22 cellular contexts compared by ENCODE assay signal in genomic region chr13:110229905-110230563, GRCh38.
A peak's percentile ranks its signal among the peaks of the same experiment; 100 is the strongest.
DNase-seq lines count a peak whose midpoint lies in the region; ATAC-seq and TF ChIP-seq lines count a peak whose summit lies in the region.
"Had no signal": no experiment of that assay in that cellular context is flagged by ENCODE, and none has a peak within 500 bp of the region (broad histone marks: within the 10 kb centered on the region; RNA-seq: fewer than 3 reads in every experiment).

No MANE protein-coding gene starts in this region.

- peak overlapping the region in 1 of 2 experiments; percentile 38 for H2BK12ac ChIP-seq in mesenchymal stem cell (ENCODE audit: low read length in 2 of 2)

- H3K23ac ChIP-seq in mesenchymal stem cell (ENCODE audit: low read length in 2 of 2): no peak overlapping the region

- H3K9me3 ChIP-seq in ascending aorta: no peaks in the 10 kb centered on the region
- H3K9me3 ChIP-seq in mesenchymal stem cell (ENCODE audit: control insufficient read depth, low read length): no peaks in the 10 kb centered on the region
- no peaks in the 10 kb centered on the region for H3K9me3 ChIP-seq in A673 (ENCODE audit: low read depth, low read length, poor library complexity, severe bottlenecking)
- H3K9me3 ChIP-seq: adrenal gland, breast epithelium, transverse colon had no signal

- H3K9ac ChIP-seq in mesenchymal stem cell (ENCODE audit: low read length): no peak overlapping the region

- H3K9me3 Mint-ChIP-seq in activated CD4-positive, alpha-beta T cell treated with anti-CD3 and anti-CD28 coated beads, Interleukin-2, amount 10 ng/mL, durations not matched to agents 24 days and 14 days: no peaks in the 10 kb centered on the region
- no peaks in the 10 kb centered on the region for H3K9me3 Mint-ChIP-seq in stimulated activated effector memory CD8-positive, alpha-beta T cell treated with anti-CD3 and anti-CD28 coated beads, Interleukin-12 subunit alpha, Interleukin-12 subunit beta, amount 100 ng/mL, for 72 hours
- no peaks in the 10 kb centered on the region for H3K9me3 Mint-ChIP-seq in activated CD8-positive, alpha-beta T cell treated with anti-CD3 and anti-CD28 coated beads, Interleukin-2, amount 10 ng/mL, durations not matched to agents 7 days and 5 days (ENCODE audit: insufficient read depth)
- H3K9me3 Mint-ChIP-seq: activated T-cell treated with anti-CD3 and anti-CD28 coated beads, Interleukin-2, amount 50 U/mL, for 4 hours; stimulated activated naive CD8-positive, alpha-beta T cell treated with anti-CD3 and anti-CD28 coated beads, Interleukin-15, Interleukin-2, amounts not matched to agents 100 ng/mL and 50 ng/mL, for 24 hours had no signal

- H3K14ac ChIP-seq in mesenchymal stem cell (ENCODE audit: low read length in 2 of 2): peak overlapping the region in 1 of 2 experiments; percentile 12

- 88% methylated on average over 16 of the region's 16 CpGs for WGBS in mesenchymal stem cell

- H3K27me3 ChIP-seq in ascending aorta: no peaks in the 10 kb centered on the region
- no peaks in the 10 kb centered on the region for H3K27me3 ChIP-seq in mesenchymal stem cell (ENCODE audit: control insufficient read depth in 1 of 2, insufficient read depth in 1 of 2, low read length in 2 of 2)
- no peaks in the 10 kb centered on the region for H3K27me3 ChIP-seq in A673 (replicated peaks; ENCODE audit: insufficient read depth, low read depth, low read length, poor library complexity)
- H3K27me3 ChIP-seq: adrenal gland, breast epithelium, transverse colon had no signal

- DNase-seq in activated CD4-positive, alpha-beta T cell treated with anti-CD3 and anti-CD28 coated beads, Interleukin-2, amount 10 ng/mL, durations not matched to agents 24 days and 14 days: peak; percentile 24
- DNase-seq in activated CD4-positive, alpha-beta T cell treated with anti-CD3 and anti-CD28 coated beads for 1 hour: no peak
- no peak for DNase-seq in ascending aorta (ENCODE audit: low spot score in 2 of 2)
- DNase-seq in mesenchymal stem cell: no peak
- no peak for DNase-seq in stimulated activated effector memory CD8-positive, alpha-beta T cell treated with anti-CD3 and anti-CD28 coated beads, Interleukin-12 subunit alpha, Interleukin-12 subunit beta, amount 100 ng/mL, for 72 hours (ENCODE audit: low spot score in 2 of 2)
- no peak for DNase-seq in activated CD8-positive, alpha-beta T cell treated with anti-CD3 and anti-CD28 coated beads, Interleukin-2, amount 10 ng/mL, durations not matched to agents 7 days and 5 days
- no peak for DNase-seq in A673 (ENCODE audit: low spot score)
- DNase-seq: activated naive CD4-positive, alpha-beta T cell treated with Interleukin-2 at 50 U/mL for 16 hours; activated T-cell treated with anti-CD3 and anti-CD28 coated beads, Interleukin-2, amount 50 U/mL, for 4 hours; CD4-positive, CD25-positive, alpha-beta regulatory T cell; cortex of kidney; HCEC 1CT; NCI-H1417 treated with DMSO at 0.1 percent for 48 hours; NCI-H2107; NCI-H446 treated with DMSO at 0.1 percent for 48 hours; retina; transverse colon had no signal

- H3K4me3 ChIP-seq in ascending aorta: no peak overlapping the region
- H3K4me3 ChIP-seq in mesenchymal stem cell (ENCODE audit: insufficient read depth in 1 of 2, low read depth in 1 of 2, low read length in 2 of 2): no peak overlapping the region
- H3K4me3 ChIP-seq in A673 (ENCODE audit: low read depth, low read length, poor library complexity, severe bottlenecking): no peak overlapping the region
- H3K4me3 ChIP-seq: adrenal gland, breast epithelium, transverse colon had no signal

- H2BK15ac ChIP-seq in mesenchymal stem cell (ENCODE audit: low read depth, poor library complexity, severe bottlenecking): no peak overlapping the region

- H3K79me1 ChIP-seq in mesenchymal stem cell (replicated peaks; ENCODE audit: low read length, poor library complexity, severe bottlenecking): peaks cover 25% of the 10 kb centered on the region

- no peak overlapping the region for H4K8ac ChIP-seq in mesenchymal stem cell (ENCODE audit: low read length)

- no peak overlapping the region for H3K4ac ChIP-seq in mesenchymal stem cell (ENCODE audit: low read depth in 1 of 2, low read length in 2 of 2)

- no peak overlapping the region for H3K18ac ChIP-seq in mesenchymal stem cell (ENCODE audit: low read depth in 1 of 2, low read length in 2 of 2)

- POLR2A ChIA-PET in activated CD8-positive, alpha-beta T cell treated with anti-CD3 and anti-CD28 coated beads, Interleukin-2, amount 10 ng/mL, durations not matched to agents 7 days and 5 days (lab: Charles Lee): no interaction called here
- POLR2A ChIA-PET in A673 (lab: Charles Lee; ENCODE audit: low non-redundant PET): no interaction called here

- H3K27ac Mint-ChIP-seq in activated CD4-positive, alpha-beta T cell treated with anti-CD3 and anti-CD28 coated beads, Interleukin-2, amount 10 ng/mL, durations not matched to agents 24 days and 14 days: no peak overlapping the region
- no peak overlapping the region for H3K27ac Mint-ChIP-seq in stimulated activated effector memory CD8-positive, alpha-beta T cell treated with anti-CD3 and anti-CD28 coated beads, Interleukin-12 subunit alpha, Interleukin-12 subunit beta, amount 100 ng/mL, for 72 hours
- no peak overlapping the region for H3K27ac Mint-ChIP-seq in activated CD8-positive, alpha-beta T cell treated with anti-CD3 and anti-CD28 coated beads, Interleukin-2, amount 10 ng/mL, durations not matched to agents 7 days and 5 days
- H3K27ac Mint-ChIP-seq: CD4-positive, CD25-positive, alpha-beta regulatory T cell; stimulated activated naive CD8-positive, alpha-beta T cell treated with anti-CD3 and anti-CD28 coated beads, Interleukin-15, Interleukin-2, amounts not matched to agents 100 ng/mL and 50 ng/mL, for 24 hours had no signal

- H3K27me3 Mint-ChIP-seq in activated CD4-positive, alpha-beta T cell treated with anti-CD3 and anti-CD28 coated beads, Interleukin-2, amount 10 ng/mL, durations not matched to agents 24 days and 14 days: peaks cover 14% of the 10 kb centered on the region
- peaks cover 10% of the 10 kb centered on the region for H3K27me3 Mint-ChIP-seq in activated CD8-positive, alpha-beta T cell treated with anti-CD3 and anti-CD28 coated beads, Interleukin-2, amount 10 ng/mL, durations not matched to agents 7 days and 5 days (ENCODE audit: low read depth)

- H3K4me1 ChIP-seq in ascending aorta (peaks cover 11 to 36% of the 10 kb centered on the region in 2 donors), mesenchymal stem cell (ENCODE audit: control insufficient read depth, insufficient read depth, low read depth, low read length) (peaks cover 25% of the 10 kb centered on the region), A673 (ENCODE audit: insufficient read depth, low read length, poor library complexity, severe bottlenecking) (peaks cover 50% of the 10 kb centered on the region)
- H3K4me1 ChIP-seq: breast epithelium had no signal

- peak overlapping the region; percentile 14 for H4K91ac ChIP-seq in mesenchymal stem cell (ENCODE audit: low read length)

- TF ChIP-seq CTCF in ascending aorta (IDR thresholded peaks at IDR 0.05): no peak
- no peak for TF ChIP-seq CTCF in A673 (conservative IDR thresholded peaks at IDR 0.05; ENCODE audit: low read depth, low read length)

- H3K36me3 ChIP-seq in ascending aorta (no peaks in the 10 kb centered on the region), mesenchymal stem cell (ENCODE audit: control insufficient read depth in 1 of 2, insufficient read depth in 2 of 2, low read depth in 1 of 2, low read length in 2 of 2) (peaks cover 0 to 33% of the 10 kb centered on the region in 2 experiments), A673 (ENCODE audit: insufficient read depth, low read length, poor library complexity, severe bottlenecking) (no peaks in the 10 kb centered on the region)
- H3K36me3 ChIP-seq: adrenal gland, breast epithelium, transverse colon had no signal

- BruUV-seq in A673 (replicated peaks; lab: Mats Ljungman, UMichigan): no TSS peak

- no peak overlapping the region for H3K4me3 Mint-ChIP-seq in activated CD4-positive, alpha-beta T cell treated with anti-CD3 and anti-CD28 coated beads, Interleukin-2, amount 10 ng/mL, durations not matched to agents 24 days and 14 days
- H3K4me3 Mint-ChIP-seq in stimulated activated effector memory CD8-positive, alpha-beta T cell treated with anti-CD3 and anti-CD28 coated beads, Interleukin-12 subunit alpha, Interleukin-12 subunit beta, amount 100 ng/mL, for 72 hours: no peak overlapping the region
- H3K4me3 Mint-ChIP-seq in activated CD8-positive, alpha-beta T cell treated with anti-CD3 and anti-CD28 coated beads, Interleukin-2, amount 10 ng/mL, durations not matched to agents 7 days and 5 days: no peak overlapping the region
- H3K4me3 Mint-ChIP-seq: activated T-cell treated with anti-CD3 and anti-CD28 coated beads, Interleukin-2, amount 50 U/mL, for 4 hours; CD4-positive, CD25-positive, alpha-beta regulatory T cell; stimulated activated naive CD8-positive, alpha-beta T cell treated with anti-CD3 and anti-CD28 coated beads, Interleukin-15, Interleukin-2, amounts not matched to agents 100 ng/mL and 50 ng/mL, for 24 hours had no signal

- peak overlapping the region; percentile 10 for H2AK5ac ChIP-seq in mesenchymal stem cell (ENCODE audit: low read length, severe bottlenecking)

- no peak overlapping the region for H2AFZ ChIP-seq in mesenchymal stem cell (ENCODE audit: low read depth, low read length)

- H3K27ac ChIP-seq in ascending aorta: peak overlapping the region; percentile 63 to 68
- H3K27ac ChIP-seq in mesenchymal stem cell (ENCODE audit: low read length, poor library complexity, severe bottlenecking): peak overlapping the region; percentile 8
- no peak overlapping the region for H3K27ac ChIP-seq in A673 (ENCODE audit: low read depth, low read length, poor library complexity, severe bottlenecking)
- H3K27ac ChIP-seq: 22Rv1, breast epithelium had no signal

- no peaks in the 10 kb centered on the region for H3K36me3 Mint-ChIP-seq in activated CD4-positive, alpha-beta T cell treated with anti-CD3 and anti-CD28 coated beads, Interleukin-2, amount 10 ng/mL, durations not matched to agents 24 days and 14 days (ENCODE audit: low read depth)
- H3K36me3 Mint-ChIP-seq in stimulated activated effector memory CD8-positive, alpha-beta T cell treated with anti-CD3 and anti-CD28 coated beads, Interleukin-12 subunit alpha, Interleukin-12 subunit beta, amount 100 ng/mL, for 72 hours: no peaks in the 10 kb centered on the region
- no peaks in the 10 kb centered on the region for H3K36me3 Mint-ChIP-seq in activated CD8-positive, alpha-beta T cell treated with anti-CD3 and anti-CD28 coated beads, Interleukin-2, amount 10 ng/mL, durations not matched to agents 7 days and 5 days (ENCODE audit: low read depth)
- H3K36me3 Mint-ChIP-seq: CD4-positive, CD25-positive, alpha-beta regulatory T cell had no signal

- CTCF ChIA-PET in activated CD8-positive, alpha-beta T cell treated with anti-CD3 and anti-CD28 coated beads, Interleukin-2, amount 10 ng/mL, durations not matched to agents 7 days and 5 days (lab: Charles Lee): no interaction called here
- CTCF ChIA-PET in A673 (lab: Charles Lee): no interaction called here

- peak; percentile 31 for ATAC-seq in stimulated activated effector memory CD8-positive, alpha-beta T cell treated with anti-CD3 and anti-CD28 coated beads, Interleukin-12 subunit alpha, Interleukin-12 subunit beta, amount 100 ng/mL, for 72 hours
- ATAC-seq in GM19467 (IDR thresholded peaks at IDR 0.05; ENCODE audit: unreplicated experiment): no peak
- no peak for ATAC-seq in activated CD8-positive, alpha-beta T cell treated with anti-CD3 and anti-CD28 coated beads, Interleukin-2, amount 10 ng/mL, durations not matched to agents 7 days and 5 days
- ATAC-seq: activated T-cell treated with anti-CD3 and anti-CD28 coated beads, Interleukin-2, amount 50 U/mL, for 4 hours had no signal

- H2BK5ac ChIP-seq in mesenchymal stem cell (ENCODE audit: low read depth, low read length, poor library complexity, severe bottlenecking): no peak overlapping the region

- intact Hi-C loops in activated CD4-positive, alpha-beta T cell treated with anti-CD3 and anti-CD28 coated beads, Interleukin-2, amount 10 ng/mL, durations not matched to agents 24 days and 14 days (cut with micrococcal nuclease): no loop called here
- intact Hi-C loops in ascending aorta (cut with DNase I): loop anchor here (5.0 kb wide), 1 partner anchor 77 kb away; the partner anchor contains the start of genes COL4A1 and COL4A2
- intact Hi-C loops in A673 (cut with micrococcal nuclease; ENCODE audit: unreplicated experiment): loop anchor here (2.0 to 10.0 kb wide), 2 partner anchors 77 to 485 kb away; partner anchors contain the start of genes COL4A1, COL4A2 and ING1

- no peaks in the 10 kb centered on the region for H3K4me1 Mint-ChIP-seq in activated CD4-positive, alpha-beta T cell treated with anti-CD3 and anti-CD28 coated beads, Interleukin-2, amount 10 ng/mL, durations not matched to agents 24 days and 14 days
- H3K4me1 Mint-ChIP-seq in stimulated activated effector memory CD8-positive, alpha-beta T cell treated with anti-CD3 and anti-CD28 coated beads, Interleukin-12 subunit alpha, Interleukin-12 subunit beta, amount 100 ng/mL, for 72 hours: no peaks in the 10 kb centered on the region
- H3K4me1 Mint-ChIP-seq in activated CD8-positive, alpha-beta T cell treated with anti-CD3 and anti-CD28 coated beads, Interleukin-2, amount 10 ng/mL, durations not matched to agents 7 days and 5 days (ENCODE audit: low read depth): no peaks in the 10 kb centered on the region
- H3K4me1 Mint-ChIP-seq: CD4-positive, CD25-positive, alpha-beta regulatory T cell had no signal

- H2BK120ac ChIP-seq in mesenchymal stem cell (ENCODE audit: low read depth, low read length): no peak overlapping the region

- H3K4me2 ChIP-seq in mesenchymal stem cell (ENCODE audit: low read length, poor library complexity, severe bottlenecking): no peak overlapping the region
